ENCODE assay signal across 9 cellular contexts in the genomic region with DNA sequence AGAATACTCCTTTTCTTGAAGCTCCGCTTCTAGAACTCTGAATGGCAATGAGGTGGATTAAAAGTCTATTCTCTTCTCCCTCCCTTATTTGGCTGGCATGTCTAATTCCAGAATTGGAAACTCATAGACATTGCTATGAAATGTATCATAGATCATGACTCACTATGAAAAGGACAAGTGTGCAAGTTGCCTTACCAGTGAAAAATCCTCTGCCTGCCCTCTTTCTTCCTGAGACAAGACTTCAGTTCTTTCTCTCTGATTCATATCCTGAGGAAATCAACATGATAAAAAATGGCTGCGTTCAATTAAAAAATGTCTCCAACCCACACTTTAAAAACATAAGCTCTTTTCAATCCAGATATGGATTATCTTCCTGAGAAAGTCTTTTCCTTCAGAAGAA.
DNase-seq lines count a peak whose midpoint lies in the region; ATAC-seq and TF ChIP-seq lines count a peak whose summit lies in the region.
"Had no signal": no experiment of that assay in that cellular context is flagged by ENCODE, and none has a peak within 500 bp of the region (broad histone marks: within the 10 kb centered on the region; RNA-seq: fewer than 3 reads in every experiment).

No MANE protein-coding gene starts in this region.

- no peak overlapping the region for H3K4me3 ChIP-seq in ACC112 (ENCODE audit: low read depth, low read length)
- H3K4me3 ChIP-seq in muscle layer of colon (ENCODE audit: low read depth in 1 of 2, low read length in 2 of 2): no peak overlapping the region
- H3K4me3 ChIP-seq: BLaER1 treated with 17β-estradiol and CSF1 and Interleukin-3, amounts not matched to agents 10 nM and 100 nM had no signal

- H3K27ac ChIP-seq in ACC112 (ENCODE audit: low read depth, low read length) (peak overlapping the region; percentile 99), muscle layer of colon (ENCODE audit: low read depth, low read length) (peak overlapping the region; percentile 8)
- H3K27ac ChIP-seq: BLaER1 treated with 17β-estradiol and CSF1 and Interleukin-3, amounts not matched to agents 10 nM and 100 nM had no signal

- no peak overlapping the region for H2AFZ ChIP-seq in ACC112 (ENCODE audit: low read length, unreplicated experiment)

- no peaks in the 10 kb centered on the region for H3K27me3 ChIP-seq in ACC112 (ENCODE audit: insufficient read depth, low read length)
- no peaks in the 10 kb centered on the region for H3K27me3 ChIP-seq in muscle layer of colon (ENCODE audit: control insufficient read depth in 1 of 2, insufficient read depth in 2 of 2, low read length in 2 of 2)
- H3K27me3 ChIP-seq: BLaER1 treated with 17β-estradiol and CSF1 and Interleukin-3, amounts not matched to agents 10 nM and 100 nM had no signal

- peaks cover 82% of the 10 kb centered on the region for H3K79me2 ChIP-seq in ACC112 (ENCODE audit: control insufficient read depth, insufficient read depth, low read length, unreplicated experiment)

- no peak for ATAC-seq in GM18498 (IDR thresholded peaks at IDR 0.05; ENCODE audit: unreplicated experiment)
- no peak for ATAC-seq in GM21528 (IDR thresholded peaks at IDR 0.05; ENCODE audit: low FRiP score, unreplicated experiment)

- H3K36me3 ChIP-seq in ACC112 (ENCODE audit: insufficient read depth, low read length): peaks cover 30% of the 10 kb centered on the region
- peaks cover 5% of the 10 kb centered on the region for H3K36me3 ChIP-seq in muscle layer of colon (ENCODE audit: insufficient read depth, low read length)
- H3K36me3 ChIP-seq: BLaER1 treated with 17β-estradiol and CSF1 and Interleukin-3, amounts not matched to agents 10 nM and 100 nM had no signal

- no peaks in the 10 kb centered on the region for H3K9me3 ChIP-seq in muscle layer of colon (ENCODE audit: low read length)

- peak; percentile 55 for DNase-seq in epidermal melanocyte (ENCODE audit: insufficient read length, low spot score)
- DNase-seq in GM19238 (ENCODE audit: insufficient read length, low spot score): no peak
- DNase-seq in activated CD8-positive, alpha-beta memory T cell treated with anti-CD3 and anti-CD28 coated beads for 24 hours: no peak

- H3K9ac ChIP-seq in muscle layer of colon (ENCODE audit: low read length): no peak overlapping the region
- H3K9ac ChIP-seq: BLaER1 treated with 17β-estradiol and CSF1 and Interleukin-3, amounts not matched to agents 10 nM and 100 nM had no signal

- H3K4me1 ChIP-seq in ACC112 (ENCODE audit: control insufficient read depth, insufficient read depth, low read length, unreplicated experiment): peaks cover 87% of the 10 kb centered on the region
- peaks cover 12% of the 10 kb centered on the region for H3K4me1 ChIP-seq in muscle layer of colon (ENCODE audit: insufficient read depth, low read length)
- H3K4me1 ChIP-seq: BLaER1 treated with 17β-estradiol and CSF1 and Interleukin-3, amounts not matched to agents 10 nM and 100 nM had no signal

TF ChIP-seq in PFSK-1, 5 proteins besides CTCF, POLR2A, EP300 and RAD21:
- 0 out of 2 replicates have a peak, but pooled peaks have one; percentile 18 for TF ChIP-seq SIN3A (IDR thresholded peaks at IDR 0.05; ENCODE audit: borderline replicate concordance, insufficient read depth, low read length)
- TF ChIP-seq POLR2AphosphoS5 (IDR thresholded peaks at IDR 0.05; ENCODE audit: low read depth, low read length): no peak
